ENCODE assay signal across 8 cellular contexts in genomic region chr7:66837007-66837406, GRCh38.
DNase-seq lines count a peak whose midpoint lies in the region; ATAC-seq and TF ChIP-seq lines count a peak whose summit lies in the region.

No MANE protein-coding gene starts in this region.

- H3K27me3 ChIP-seq in esophagus muscularis mucosa: no peaks in the 10 kb centered on the region

- H3K4me1 ChIP-seq in esophagus muscularis mucosa: no peaks in the 10 kb centered on the region

- 24% methylated on average over 3 of the region's 5 CpGs for WGBS in esophagus muscularis mucosa

- H3K27ac ChIP-seq in esophagus muscularis mucosa (replicated peaks in 1 of 4): no peak overlapping the region

- intact Hi-C loops in esophagus muscularis mucosa (cut with DNase I) (no loop called here), left ventricle myocardium superior (cut with micrococcal nuclease) (no loop called here)

- TF ChIP-seq CTCF in AG04449 (IDR thresholded peaks at IDR 0.05; ENCODE audit: insufficient read depth, low read length, missing control alignments): peak; percentile 8
- TF ChIP-seq CTCF in epithelial cell of proximal tubule (conservative IDR thresholded peaks at IDR 0.05; ENCODE audit: low read depth, low read length): peak; percentile 49
- TF ChIP-seq CTCF in esophagus muscularis mucosa (IDR thresholded peaks at IDR 0.05): no peak

- CTCF ChIA-PET in AG04449 (lab: Yijun Ruan, JAX): interaction anchor here (1.5 kb wide), 1 partner anchor 12 kb away, joined by 3 read pairs; no protein-coding TSS in a partner anchor

- H3K4me3 ChIP-seq in AG04449 (ENCODE audit: low read depth, low read length) (no peak overlapping the region), epithelial cell of proximal tubule (ENCODE audit: low read depth, low read length) (no peak overlapping the region), esophagus muscularis mucosa (no peak overlapping the region)

- peaks cover 0 to 6% (median 0%) of the 10 kb centered on the region in 4 donors for H3K9me3 ChIP-seq in esophagus muscularis mucosa

- POLR2A ChIA-PET in AG04449 (lab: Yijun Ruan, JAX): no interaction called here

- no peak for TF ChIP-seq POLR2A in esophagus muscularis mucosa (IDR thresholded peaks at IDR 0.05; ENCODE audit: low read depth)

- TF ChIP-seq EP300 in esophagus muscularis mucosa (IDR thresholded peaks at IDR 0.05): no peak

- DNase-seq in AG04449 (ENCODE audit: low read depth, low spot score) (no peak), RKO (ENCODE audit: low spot score) (peak; percentile 54), epithelial cell of proximal tubule (ENCODE audit: low read depth) (no peak), middle frontal gyrus (ENCODE audit: extremely low spot score, low spot score) (no peak), esophagus muscularis mucosa (ENCODE audit: extremely low spot score) (no peak), left ventricle myocardium superior (no peak)
- peak; percentile 33 to 42 for DNase-seq in stimulated activated CD8-positive, alpha-beta memory T cell treated with anti-CD3 and anti-CD28 coated beads, Interleukin-15, amount 100 ng/mL, for 48 hours (ENCODE audit: low read depth in 2 of 2)

- ATAC-seq in GM21360 (IDR thresholded peaks at IDR 0.05; ENCODE audit: unreplicated experiment) (peak; percentile 51), left ventricle myocardium superior (no peak)

- H3K36me3 ChIP-seq in esophagus muscularis mucosa: no peaks in the 10 kb centered on the region

Comparison
In these comparisons a context has a peak if more than half of its experiments do, and no peak if none do; other contexts are left out.
1. DNase-seq: peak in RKO (single experiment) and stimulated activated CD8-positive, alpha-beta memory T cell treated with anti-CD3 and anti-CD28 coated beads, Interleukin-15, amount 100 ng/mL, for 48 hours (2 of 2); none in AG04449 (single experiment), epithelial cell of proximal tubule (single experiment), middle frontal gyrus (single experiment), esophagus muscularis mucosa (single experiment) and left ventricle myocardium superior (single experiment).
2. CTCF ChIP-seq: peak in AG04449 (single experiment) and epithelial cell of proximal tubule (single experiment); none in esophagus muscularis mucosa (0 of 3).